Comparison of ENCODE assay signal across 20 cellular contexts in genomic region chr12:19125325-19125724, GRCh38.
DNase-seq lines count a peak whose midpoint lies in the region; ATAC-seq and TF ChIP-seq lines count a peak whose summit lies in the region.
"Had no signal": no experiment of that assay in that cellular context is flagged by ENCODE, and none has a peak within 500 bp of the region (broad histone marks: within the 10 kb centered on the region; RNA-seq: fewer than 3 reads in every experiment).

No MANE protein-coding gene starts in this region.

- H3K36me3 ChIP-seq in ACC112 (ENCODE audit: insufficient read depth, low read length) = no peaks in the 10 kb centered on the region
- H3K36me3 ChIP-seq: ascending aorta, pancreas, tibial artery had no signal

- no peak overlapping the region for H3K27ac Mint-ChIP-seq in nephron progenitor cell

- H3K4me3 ChIP-seq in ACC112 (ENCODE audit: low read depth, low read length) = no peak overlapping the region
- no peak overlapping the region for H3K4me3 ChIP-seq in epithelial cell of esophagus (ENCODE audit: low read length)
- H3K4me3 ChIP-seq: ascending aorta, mucosa of descending colon, pancreas, skin epidermis, tibial artery had no signal

- no peak for ATAC-seq in GM18907 (IDR thresholded peaks at IDR 0.05; ENCODE audit: unreplicated experiment)
- ATAC-seq: mucosa of descending colon, pancreas, SK-N-SH treated with all-trans-retinoic acid at 6 μM for 48 hours had no signal

- no peaks in the 10 kb centered on the region for H3K79me2 ChIP-seq in ACC112 (ENCODE audit: control insufficient read depth, insufficient read depth, low read length, unreplicated experiment)

- peaks cover 21% of the 10 kb centered on the region for H3K4me1 ChIP-seq in ACC112 (ENCODE audit: control insufficient read depth, insufficient read depth, low read length, unreplicated experiment)
- H3K4me1 ChIP-seq: ascending aorta, pancreas, tibial artery had no signal

- H3K27ac ChIP-seq in ACC112 (ENCODE audit: low read depth, low read length) = no peak overlapping the region
- H3K27ac ChIP-seq: ascending aorta, pancreas, skin epidermis, tibial artery had no signal

- no peaks in the 10 kb centered on the region for H3K27me3 ChIP-seq in ACC112 (ENCODE audit: insufficient read depth, low read length)
- H3K27me3 ChIP-seq: ascending aorta, pancreas, tibial artery had no signal

- H3K9me3 Mint-ChIP-seq in nephron progenitor cell = peaks cover 34% of the 10 kb centered on the region

- DNase-seq in ELR (ENCODE audit: low read depth) (peak; percentile 76), RKO (ENCODE audit: low spot score) (peak; percentile 42), epithelial cell of esophagus (ENCODE audit: low read depth) (peak; percentile 48), cortex of kidney (lab: John Stamatoyannopoulos, UW) (no peak), SIG-M5 (lab: John Stamatoyannopoulos, UW) (no peak), nephron progenitor cell (no peak)
- DNase-seq: activated CD4-positive, alpha-beta T cell treated with anti-CD3 and anti-CD28 coated beads, Interleukin-2, amount 50 U/mL, for 1 hour; activated effector memory CD4-positive, alpha-beta T cell treated with anti-CD3 and anti-CD28 coated beads, Interleukin-2, amount 50 U/mL, for 16 hours; hypothalamus; MM.1S; mucosa of descending colon; NCI-H2081; NCI-H526; pancreas; tibial artery had no signal

- no peaks in the 10 kb centered on the region for H3K4me1 Mint-ChIP-seq in nephron progenitor cell

- no peak for TF ChIP-seq CTCF in epithelial cell of esophagus (IDR thresholded peaks at IDR 0.05; ENCODE audit: insufficient read depth, low read depth, low read length, missing control alignments)
- no peak for TF ChIP-seq CTCF in nephron progenitor cell (IDR thresholded peaks at IDR 0.05)

- H2AFZ ChIP-seq in ACC112 (ENCODE audit: low read length, unreplicated experiment) = peak overlapping the region; percentile 22

- peaks cover 4% of the 10 kb centered on the region for H3K27me3 Mint-ChIP-seq in nephron progenitor cell (ENCODE audit: low read depth, poor library complexity)

- H3K4me3 Mint-ChIP-seq in nephron progenitor cell = no peak overlapping the region

- H3K36me3 Mint-ChIP-seq in nephron progenitor cell (ENCODE audit: low read depth) = peaks cover 17% of the 10 kb centered on the region

Comparison
In these comparisons a context has a peak if more than half of its experiments do, and no peak if none do; other contexts are left out.
1. DNase-seq: peak in ELR (single experiment), RKO (single experiment) and epithelial cell of esophagus (single experiment); none in cortex of kidney (single experiment), SIG-M5 (single experiment) and nephron progenitor cell (single experiment).